8 cellular contexts compared by ENCODE assay signal in the genomic region with DNA sequence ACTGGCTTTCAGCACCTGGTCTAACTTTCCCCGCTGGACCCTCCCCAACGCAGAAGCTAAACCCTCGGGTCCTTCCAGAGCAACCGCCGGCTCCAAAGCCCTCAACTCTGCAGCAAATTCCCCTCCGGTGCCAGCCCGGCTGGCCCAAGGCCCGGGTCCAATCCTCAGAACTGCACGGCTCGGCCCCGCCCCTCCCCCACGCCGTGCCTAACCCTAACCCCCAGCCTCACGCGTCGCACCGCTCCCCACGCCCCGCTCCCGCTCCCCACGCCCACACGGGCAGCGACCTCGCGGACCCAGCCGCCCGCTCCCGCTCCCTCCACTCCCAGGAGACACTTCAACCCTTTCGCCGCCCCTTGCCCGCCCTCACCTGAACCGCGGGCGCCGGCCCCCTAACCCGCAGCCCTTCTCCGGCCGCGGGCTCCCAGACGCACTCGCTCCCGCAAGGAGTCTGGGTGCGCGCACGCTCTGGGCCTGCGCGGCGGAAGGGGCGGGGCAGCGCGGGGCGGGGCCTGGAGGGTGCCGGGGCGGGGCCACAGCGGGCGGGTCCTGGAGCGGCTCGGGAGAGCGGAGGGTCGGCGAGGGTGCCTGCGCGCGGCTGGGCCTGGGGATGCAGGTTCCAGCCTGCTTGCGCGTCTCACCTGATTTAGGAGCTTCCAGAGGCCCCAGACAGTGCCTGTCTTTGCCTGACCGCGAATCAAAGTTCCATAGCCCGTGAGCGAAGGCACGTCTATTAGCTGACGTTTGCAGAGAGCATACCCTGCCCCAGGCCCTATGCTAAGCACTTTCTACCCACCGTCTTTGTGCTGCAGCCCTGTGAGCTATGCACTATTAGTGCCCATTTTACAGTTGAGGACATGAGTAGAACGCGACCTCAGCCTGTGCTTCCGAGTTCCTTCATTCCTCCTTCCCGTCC. TPM values are rescaled to one million over a fixed set of nuclear protein-coding genes. Genes with fewer than 3 reads are reported as not detected.
A peak's percentile ranks its signal among the peaks of the same experiment; 100 is the strongest.
DNase-seq lines count a peak whose midpoint lies in the region; ATAC-seq, FAIRE-seq and TF ChIP-seq lines count a peak whose summit lies in the region.

Gene NFRKB, minus strand, starts transcription at position 453 of the 916 bp plus-strand sequence. CDS start 2,729 bp downstream, outside the sequence.

- no peak for FAIRE-seq in kidney (lab: Jason Lieb, UNC)

- H3K9me3 ChIP-seq in kidney (ENCODE audit: control insufficient read depth in 1 of 2, low read length in 2 of 2), result no peaks in the 10 kb centered on the region

- TF ChIP-seq CTCF in kidney (IDR thresholded peaks at IDR 0.05; ENCODE audit: borderline replicate concordance, extremely low read depth, insufficient read depth), result no peak

- peak within 1 kb of the TSS; percentile 70 to 97 for H3K4me3 ChIP-seq in kidney (ENCODE audit: low read length in 2 of 2)

- intact Hi-C loops in kidney (cut with DNase I), result no loop called here

- DNase-seq in AG08395 (ENCODE audit: low spot score) (peak; percentile 98), NCI-H2227 treated with DMSO at 0.1 percent for 48 hours (lab: John Stamatoyannopoulos, UW) (peak; percentile 53), cerebellar nuclear complex (lab: John Stamatoyannopoulos, UW) (peak; percentile 25 to 44), kidney (peak; percentile 94)
- DNase-seq in activated CD4-positive, CD25-positive, alpha-beta regulatory T cell treated with anti-CD3 and anti-CD28 coated beads, Interleukin-2, amount 50 U/mL, for 72 hours, result peak; percentile 91
- peak; percentile 89 for DNase-seq in stimulated activated CD4-positive, alpha-beta T cell treated with anti-CD3 and anti-CD28 coated beads, Interleukin-15, amount 100 ng/mL, for 24 hours

- H3K4me1 ChIP-seq in kidney (ENCODE audit: control insufficient read depth in 1 of 2, insufficient read depth in 1 of 2, low read depth in 1 of 2, low read length in 2 of 2), result peaks cover 9 to 10% of the 10 kb centered on the region in 2 donors

- peak within 1 kb of the TSS; percentile 51 to 56 for H3K27ac ChIP-seq in kidney (ENCODE audit: low read depth in 2 of 2, low read length in 2 of 2)

- H3K9ac ChIP-seq in kidney (ENCODE audit: low read length in 2 of 2), result peak within 1 kb of the TSS; percentile 44 to 77

- ATAC-seq in GM18870 (IDR thresholded peaks at IDR 0.05; ENCODE audit: unreplicated experiment), result peak; percentile 71
- ATAC-seq in HG03135 (IDR thresholded peaks at IDR 0.05; ENCODE audit: unreplicated experiment), result peak; percentile 96

- H3K36me3 ChIP-seq in kidney (ENCODE audit: control insufficient read depth in 1 of 2, insufficient read depth in 2 of 2, low read length in 2 of 2), result peaks cover 7 to 17% of the 10 kb centered on the region in 2 donors

RNA-seq across cellular contexts. Expression of gene NFRKB, which starts in this region (rescaled TPM):
- total RNA-seq in kidney, result 25.2 TPM
- 7.0 TPM for polyA plus RNA-seq in kidney (ENCODE audit: insufficient read depth, low read depth, low replicate concordance)

Comparison
In these comparisons a context has a peak if more than half of its experiments do, and no peak if none do; other contexts are left out.
1. Peak in every context shown above with its lines: DNase-seq, ATAC-seq, H3K4me3 ChIP-seq and H3K27ac ChIP-seq.
2. DNase-seq: peak in every context shown above with its lines; median percentile 98 in AG08395; 94 in kidney; 91 in activated CD4-positive, CD25-positive, alpha-beta regulatory T cell treated with anti-CD3 and anti-CD28 coated beads, Interleukin-2, amount 50 U/mL, for 72 hours; 89 in stimulated activated CD4-positive, alpha-beta T cell treated with anti-CD3 and anti-CD28 coated beads, Interleukin-15, amount 100 ng/mL, for 24 hours; 53 in NCI-H2227 treated with DMSO at 0.1 percent for 48 hours; 34 in cerebellar nuclear complex.